In genomic region chr1:53697671-53698380, GRCh38 we compare ENCODE assay signal across 19 cellular contexts. TPM values are rescaled to one million over a fixed set of nuclear protein-coding genes. Genes with fewer than 3 reads are reported as not detected.
DNase-seq lines count a peak whose midpoint lies in the region; ATAC-seq, FAIRE-seq and TF ChIP-seq lines count a peak whose summit lies in the region.
"Had no signal": no experiment of that assay in that cellular context is flagged by ENCODE, and none has a peak within 500 bp of the region (broad histone marks: within the 10 kb centered on the region; RNA-seq: fewer than 3 reads in every experiment).

No MANE protein-coding gene starts in this region.

- POLR2A ChIA-PET in BJ (lab: Charles Lee) = interaction anchor here (0.6 kb wide), 2 partner anchors 14 to 32 kb away, joined by 3 read pairs; no protein-coding TSS in a partner anchor
- POLR2A ChIA-PET in PC-3 (lab: Charles Lee; ENCODE audit: unreplicated experiment) = no interaction called here

- H3K4me3 ChIP-seq in BJ (ENCODE audit: low read depth, low read length) (no peak overlapping the region), PC-3 (ENCODE audit: low read length) (no peak overlapping the region), fibroblast of villous mesenchyme (ENCODE audit: low read depth, low read length) (no peak overlapping the region)
- H3K4me3 ChIP-seq: GM23338, pancreas had no signal

- H3K27ac Mint-ChIP-seq in osteocyte (ENCODE audit: unreplicated experiment) = peak overlapping the region; percentile 67
- H3K27ac Mint-ChIP-seq: activated naive CD8-positive, alpha-beta T cell treated with anti-CD3 and anti-CD28 coated beads, Interleukin-2, amount 10 ng/mL, durations not matched to agents 7 days and 5 days; activated T-cell treated with anti-CD3 and anti-CD28 coated beads, Interleukin-2, amount 50 U/mL, for 24 hours; GM23338; IgD-negative memory B cell; immature natural killer cell had no signal

- H3K27me3 ChIP-seq in BJ (ENCODE audit: control insufficient read depth, insufficient read depth, low read length) (no peaks in the 10 kb centered on the region), PC-3 (ENCODE audit: low read length) (no peaks in the 10 kb centered on the region)
- H3K27me3 ChIP-seq: pancreas had no signal

- peak overlapping the region; percentile 47 for H3K4me2 ChIP-seq in PC-3 (ENCODE audit: low read length)
- H3K4me2 ChIP-seq: GM23338 had no signal

- TF ChIP-seq CTCF in BJ (IDR thresholded peaks at IDR 0.05; ENCODE audit: insufficient read depth, low read depth, low read length) (no peak), PC-3 (conservative IDR thresholded peaks at IDR 0.05; ENCODE audit: low read depth, low read length) (no peak), fibroblast of villous mesenchyme (IDR thresholded peaks at IDR 0.05; ENCODE audit: insufficient read depth, low read depth, low read length) (no peak), osteocyte (IDR thresholded peaks at IDR 0.05) (no peak)

- H3K27ac ChIP-seq in PC-3 (ENCODE audit: low read length) = peak overlapping the region; percentile 46
- H3K27ac ChIP-seq: pancreas had no signal

- H3K9me3 ChIP-seq in PC-3 (ENCODE audit: low read length) = no peaks in the 10 kb centered on the region
- H3K9me3 ChIP-seq: pancreas had no signal

- H3K9me3 Mint-ChIP-seq in osteocyte (ENCODE audit: unreplicated experiment) = no peaks in the 10 kb centered on the region
- H3K9me3 Mint-ChIP-seq: activated naive CD8-positive, alpha-beta T cell treated with anti-CD3 and anti-CD28 coated beads, Interleukin-2, amount 10 ng/mL, durations not matched to agents 7 days and 5 days; activated T-cell treated with anti-CD3 and anti-CD28 coated beads, Interleukin-2, amount 50 U/mL, for 24 hours; GM23338; immature natural killer cell had no signal

- ATAC-seq in PC-3 (peak; percentile 74), HG03039 (IDR thresholded peaks at IDR 0.05; ENCODE audit: unreplicated experiment) (no peak), GM21360 (IDR thresholded peaks at IDR 0.05; ENCODE audit: unreplicated experiment) (no peak), HG03342 (IDR thresholded peaks at IDR 0.05; ENCODE audit: unreplicated experiment) (no peak)
- ATAC-seq: GM23338, pancreas had no signal

- H3F3A ChIP-seq in PC-3 (ENCODE audit: low read length, unreplicated experiment) = no peaks in the 10 kb centered on the region

- CTCF ChIA-PET in BJ (lab: Yijun Ruan, JAX) = interaction anchor here (0.6 to 1.6 kb wide), 2 partner anchors 16 to 266 kb away, joined by 3 read pairs; no protein-coding TSS in a partner anchor
- CTCF ChIA-PET in PC-3 (lab: Charles Lee) = interaction anchor here (0.6 kb wide), 1 partner anchor 254 kb away, joined by 4 read pairs; no protein-coding TSS in a partner anchor

- no peak overlapping the region for H3K9ac ChIP-seq in PC-3 (ENCODE audit: low read length)

- no peak overlapping the region for H3K4me3 Mint-ChIP-seq in osteocyte (ENCODE audit: unreplicated experiment)
- H3K4me3 Mint-ChIP-seq: activated naive CD8-positive, alpha-beta T cell treated with anti-CD3 and anti-CD28 coated beads, Interleukin-2, amount 10 ng/mL, durations not matched to agents 7 days and 5 days; activated T-cell treated with anti-CD3 and anti-CD28 coated beads, Interleukin-2, amount 50 U/mL, for 24 hours; GM23338; IgD-negative memory B cell; immature natural killer cell had no signal

- no peaks in the 10 kb centered on the region for H3K9me2 ChIP-seq in PC-3 (replicated peaks; ENCODE audit: low read length)

- TF ChIP-seq POLR2A in GM12892 (IDR thresholded peaks at IDR 0.05; ENCODE audit: low read depth, low read length) = no peak

- FAIRE-seq in GM12892 (lab: Jason Lieb, UNC) = no peak
- FAIRE-seq: pancreas had no signal

- peaks cover 9% of the 10 kb centered on the region; the same call in 1 of the 2 replicates for H3K4me1 ChIP-seq in PC-3 (ENCODE audit: insufficient read depth, low read length)
- H3K4me1 ChIP-seq: pancreas had no signal

- BruUV-seq in PC-3 (replicated peaks; lab: Mats Ljungman, UMichigan) = no TSS peak

- H3K27me3 Mint-ChIP-seq in osteocyte (ENCODE audit: unreplicated experiment) = no peaks in the 10 kb centered on the region

- no peaks in the 10 kb centered on the region for H3K79me2 ChIP-seq in PC-3 (ENCODE audit: low read length)

- H3K36me3 Mint-ChIP-seq in osteocyte (ENCODE audit: unreplicated experiment) = peaks cover 8% of the 10 kb centered on the region
- H3K36me3 Mint-ChIP-seq: activated naive CD8-positive, alpha-beta T cell treated with anti-CD3 and anti-CD28 coated beads, Interleukin-2, amount 10 ng/mL, durations not matched to agents 7 days and 5 days; immature natural killer cell had no signal

- intact Hi-C loops in PC-3 (cut with micrococcal nuclease) = no loop called here

- no peaks in the 10 kb centered on the region for H3K36me3 ChIP-seq in BJ (ENCODE audit: control insufficient read depth, insufficient read depth, low read length)
- no peaks in the 10 kb centered on the region for H3K36me3 ChIP-seq in PC-3 (ENCODE audit: low read depth, low read length)
- H3K36me3 ChIP-seq: pancreas had no signal

- H3K4me1 Mint-ChIP-seq in osteocyte (ENCODE audit: unreplicated experiment) = peaks cover 63% of the 10 kb centered on the region
- H3K4me1 Mint-ChIP-seq: activated naive CD8-positive, alpha-beta T cell treated with anti-CD3 and anti-CD28 coated beads, Interleukin-2, amount 10 ng/mL, durations not matched to agents 7 days and 5 days; immature natural killer cell had no signal

- no peaks in the 10 kb centered on the region for H4K20me1 ChIP-seq in PC-3 (ENCODE audit: low read length)

- DNase-seq in BJ (ENCODE audit: low read depth) (peak; percentile 74), PC-3 (peak; percentile 19), fibroblast of villous mesenchyme (ENCODE audit: low read depth) (peak; percentile 85), osteocyte (ENCODE audit: extremely low spot score, unreplicated experiment) (no peak), GM12892 (ENCODE audit: insufficient read length) (no peak)
- DNase-seq: activated naive CD8-positive, alpha-beta T cell treated with anti-CD3 and anti-CD28 coated beads, Interleukin-2, amount 10 ng/mL, durations not matched to agents 7 days and 5 days; activated T-cell treated with anti-CD3 and anti-CD28 coated beads, Interleukin-2, amount 50 U/mL, for 24 hours; central memory CD4-positive, alpha-beta T cell; immature natural killer cell; NCI-H1105; Right ventricle myocardium superior; stimulated activated CD4-positive, alpha-beta T cell treated with anti-CD3 and anti-CD28 coated beads, Interleukin-15, amount 100 ng/mL, for 24 hours; T-helper 9 cell had no signal

- H2AFZ ChIP-seq in PC-3 (ENCODE audit: low read length) = no peak overlapping the region
- H2AFZ ChIP-seq: GM23338 had no signal

RNA-seq across cellular contexts. Expression of gene GLIS1, which starts 41.1 kb away (rescaled TPM):
- 0.86 and 1.9 TPM in 2 replicates for polyA plus RNA-seq in BJ (2011; rRNA removed)
- polyA minus RNA-seq in BJ (2011; rRNA and poly(A)+ RNA removed) = 1.5 and 1.8 TPM in 2 replicates
- 1.7 and 2.6 TPM in 2 replicates for total RNA-seq in PC-3 (2014; rRNA removed)
- 0.43 and 0.97 TPM in 2 replicates for total RNA-seq in fibroblast of villous mesenchyme
- total RNA-seq in osteocyte = 38.0 and 38.3 TPM in 2 replicates
- not detected for polyA plus RNA-seq in GM12892 (2012; ENCODE audit: missing spikeins)
- total RNA-seq: activated naive CD8-positive, alpha-beta T cell treated with anti-CD3 and anti-CD28 coated beads, Interleukin-2, amount 10 ng/mL, durations not matched to agents 7 days and 5 days had no signal
- polyA plus RNA-seq: IgD-negative memory B cell, immature natural killer cell had no signal

Comparison
In these comparisons a context has a peak if more than half of its experiments do, and no peak if none do; other contexts are left out.
1. DNase-seq: peak in BJ (single experiment), PC-3 (single experiment) and fibroblast of villous mesenchyme (single experiment); none in osteocyte (single experiment) and GM12892 (single experiment).
2. RNA of gene GLIS1, which starts 41.1 kb away (total RNA-seq): 38.0 to 38.3 TPM in osteocyte; 1.7 to 2.6 TPM in PC-3 and 0.43 to 0.97 TPM in fibroblast of villous mesenchyme; every median in the first group is over 10 times any median in the second.